ENCODE assay signal across 1 cellular context in genomic region chr7:128406986-128407589, GRCh38.
TF ChIP-seq lines count a peak whose summit lies in the region.

No MANE protein-coding gene starts in this region.

TF ChIP-seq in HCT116, 20 proteins besides CTCF, POLR2A, EP300 and RAD21 (continued from another document):
- TF ChIP-seq, protein P1, sequence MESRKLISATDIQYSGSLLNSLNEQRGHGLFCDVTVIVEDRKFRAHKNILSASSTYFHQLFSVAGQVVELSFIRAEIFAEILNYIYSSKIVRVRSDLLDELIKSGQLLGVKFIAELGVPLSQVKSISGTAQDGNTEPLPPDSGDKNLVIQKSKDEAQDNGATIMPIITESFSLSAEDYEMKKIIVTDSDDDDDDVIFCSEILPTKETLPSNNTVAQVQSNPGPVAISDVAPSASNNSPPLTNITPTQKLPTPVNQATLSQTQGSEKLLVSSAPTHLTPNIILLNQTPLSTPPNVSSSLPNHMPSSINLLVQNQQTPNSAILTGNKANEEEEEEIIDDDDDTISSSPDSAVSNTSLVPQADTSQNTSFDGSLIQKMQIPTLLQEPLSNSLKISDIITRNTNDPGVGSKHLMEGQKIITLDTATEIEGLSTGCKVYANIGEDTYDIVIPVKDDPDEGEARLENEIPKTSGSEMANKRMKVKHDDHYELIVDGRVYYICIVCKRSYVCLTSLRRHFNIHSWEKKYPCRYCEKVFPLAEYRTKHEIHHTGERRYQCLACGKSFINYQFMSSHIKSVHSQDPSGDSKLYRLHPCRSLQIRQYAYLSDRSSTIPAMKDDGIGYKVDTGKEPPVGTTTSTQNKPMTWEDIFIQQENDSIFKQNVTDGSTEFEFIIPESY (IDR thresholded peaks at IDR 0.05; ENCODE audit: extremely low read depth, insufficient replicate concordance, low read length) = no peak
- TF ChIP-seq YY1 (IDR thresholded peaks at IDR 0.05; ENCODE audit: extremely low read depth, insufficient replicate concordance, low read depth, low read length) = no peak
- TF ChIP-seq, protein P2, sequence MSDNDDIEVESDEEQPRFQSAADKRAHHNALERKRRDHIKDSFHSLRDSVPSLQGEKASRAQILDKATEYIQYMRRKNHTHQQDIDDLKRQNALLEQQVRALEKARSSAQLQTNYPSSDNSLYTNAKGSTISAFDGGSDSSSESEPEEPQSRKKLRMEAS (IDR thresholded peaks at IDR 0.05) = no peak
- no peak for TF ChIP-seq CBX3 (IDR thresholded peaks at IDR 0.05; ENCODE audit: low read depth)
